ENCODE assay signal across 8 cellular contexts in the genomic region with DNA sequence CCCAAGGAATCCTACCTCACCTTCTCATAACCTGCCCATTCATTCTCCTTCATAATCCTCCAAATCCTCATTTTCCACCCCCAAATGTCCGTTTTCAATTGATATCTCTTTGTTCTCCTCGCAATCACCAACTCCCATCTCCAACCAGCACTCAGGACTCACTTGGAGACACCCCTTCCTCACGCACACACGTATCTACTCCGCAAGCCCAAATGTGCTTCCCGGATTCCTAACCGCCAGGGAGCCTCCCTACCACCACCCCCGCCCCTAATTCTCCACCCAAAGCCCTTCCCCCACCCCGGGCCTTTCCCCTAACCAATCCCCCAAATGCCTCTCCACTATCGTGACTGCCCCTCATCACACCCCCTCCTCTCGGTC. TPM values are rescaled to one million over a fixed set of nuclear protein-coding genes. Genes with fewer than 3 reads are reported as not detected.
DNase-seq lines count a peak whose midpoint lies in the region; ATAC-seq and TF ChIP-seq lines count a peak whose summit lies in the region.

No MANE protein-coding gene starts in this region.

- H3K27me3 ChIP-seq in PC-9 (ENCODE audit: insufficient read depth, low read depth) (no peaks in the 10 kb centered on the region), esophagus muscularis mucosa (no peaks in the 10 kb centered on the region), parathyroid adenoma (ENCODE audit: control insufficient read depth, insufficient read depth, low read length) (no peaks in the 10 kb centered on the region)

- DNase-seq in PC-9 = no peak
- DNase-seq in esophagus muscularis mucosa (ENCODE audit: extremely low spot score) = no peak
- DNase-seq in NCI-H510A treated with DMSO at 0.1 percent for 48 hours (lab: John Stamatoyannopoulos, UW) = no peak

- peak; percentile 12 for ATAC-seq in GM18907 (IDR thresholded peaks at IDR 0.05; ENCODE audit: unreplicated experiment)
- ATAC-seq in HG02798 (IDR thresholded peaks at IDR 0.05; ENCODE audit: poor library complexity, unreplicated experiment) = no peak
- ATAC-seq in GM18870 (IDR thresholded peaks at IDR 0.05; ENCODE audit: unreplicated experiment) = no peak
- ATAC-seq in HG02623 (IDR thresholded peaks at IDR 0.05; ENCODE audit: unreplicated experiment) = no peak

- H2AFZ ChIP-seq in PC-9 (peak overlapping the region; percentile 82), parathyroid adenoma (peak overlapping the region; percentile 99)

- under 1% methylated on average over 11 of the region's 11 CpGs for WGBS in esophagus muscularis mucosa

- intact Hi-C loops in PC-9 (cut with micrococcal nuclease; ENCODE audit: unreplicated experiment) (loop anchor here (1.0 to 2.0 kb wide), 2 partner anchors 14 to 44 kb away; no protein-coding TSS in a partner anchor), esophagus muscularis mucosa (cut with DNase I) (loop anchor here (2.0 kb wide), 1 partner anchor 44 kb away; no protein-coding TSS in a partner anchor)

- TF ChIP-seq EP300 in esophagus muscularis mucosa (IDR thresholded peaks at IDR 0.05) = no peak

- no peak for TF ChIP-seq CTCF in PC-9 (conservative IDR thresholded peaks at IDR 0.05)
- TF ChIP-seq CTCF in esophagus muscularis mucosa (IDR thresholded peaks at IDR 0.05) = no peak
- no peak for TF ChIP-seq CTCF in parathyroid adenoma (IDR thresholded peaks at IDR 0.05)

- H3K9me3 ChIP-seq in PC-9 (ENCODE audit: insufficient read depth, low read depth) (no peaks in the 10 kb centered on the region), esophagus muscularis mucosa (no peaks in the 10 kb centered on the region), parathyroid adenoma (ENCODE audit: control insufficient read depth, low read length) (no peaks in the 10 kb centered on the region)

- H3K9me2 ChIP-seq in PC-9 (ENCODE audit: insufficient read depth) = no peaks in the 10 kb centered on the region

- CTCF ChIA-PET in PC-9 (lab: Charles Lee) = interaction anchor here (0.7 to 1.1 kb wide), 2 partner anchors 44 to 91 kb away, joined by 3 to 10 read pairs; no protein-coding TSS in a partner anchor

- TF ChIP-seq POLR2A in esophagus muscularis mucosa (IDR thresholded peaks at IDR 0.05; ENCODE audit: low read depth) = no peak

- H3K4me1 ChIP-seq in PC-9 (replicated peaks; ENCODE audit: insufficient read depth) = peaks cover 17% of the 10 kb centered on the region
- H3K4me1 ChIP-seq in esophagus muscularis mucosa = peaks cover 45 to 75% (median 68%) of the 10 kb centered on the region in 4 donors
- H3K4me1 ChIP-seq in parathyroid adenoma = peaks cover 9% of the 10 kb centered on the region

- no peaks in the 10 kb centered on the region for H3F3A ChIP-seq in PC-9 (ENCODE audit: insufficient read depth, low read depth)

- BruUV-seq in PC-9 (replicated peaks; lab: Mats Ljungman, UMichigan) = no TSS peak

- peak overlapping the region; percentile 63 for H3K27ac ChIP-seq in PC-9
- peak overlapping the region; percentile 93 to 99 (median 96) for H3K27ac ChIP-seq in esophagus muscularis mucosa (replicated peaks in 1 of 4)
- H3K27ac ChIP-seq in parathyroid adenoma = peak overlapping the region; percentile 96

- H3K36me3 ChIP-seq in PC-9 (ENCODE audit: low read depth) = no peaks in the 10 kb centered on the region
- peaks cover 0 to 14% (median 5%) of the 10 kb centered on the region in 4 donors for H3K36me3 ChIP-seq in esophagus muscularis mucosa
- H3K36me3 ChIP-seq in parathyroid adenoma (ENCODE audit: control insufficient read depth, insufficient read depth, low read length) = no peaks in the 10 kb centered on the region

- H3K4me3 ChIP-seq in PC-9 = peak overlapping the region; percentile 90
- peak overlapping the region; percentile 78 to 95 (median 85) for H3K4me3 ChIP-seq in esophagus muscularis mucosa
- H3K4me3 ChIP-seq in parathyroid adenoma (ENCODE audit: low read depth, low read length) = peak overlapping the region; percentile 98

- POLR2A ChIA-PET in PC-9 (lab: Charles Lee; ENCODE audit: unreplicated experiment) = interaction anchor here (0.6 to 1.0 kb wide), 4 partner anchors 14 to 342 kb away, joined by 3 to 6 read pairs (median 4); no protein-coding TSS in a partner anchor

- H4K20me1 ChIP-seq in PC-9 (ENCODE audit: insufficient read depth) = peaks cover 3% of the 10 kb centered on the region

- peak overlapping the region; percentile 88 for H3K9ac ChIP-seq in parathyroid adenoma

- H3K4me2 ChIP-seq in PC-9 (peak overlapping the region; percentile 94), parathyroid adenoma (ENCODE audit: low read length) (peak overlapping the region; percentile 99)

- H3K79me2 ChIP-seq in PC-9 (ENCODE audit: low read depth) = peaks cover 73% of the 10 kb centered on the region
- peaks cover 42% of the 10 kb centered on the region for H3K79me2 ChIP-seq in parathyroid adenoma

RNA-seq across cellular contexts. Expression of a gene that starts 0.3 kb away (rescaled TPM):
- total RNA-seq in PC-9 (2021) (37.4 and 45.9 TPM in 2 replicates), esophagus muscularis mucosa (100 to 1,000 TPM in 2 of 4 donors, 10 to 100 TPM in 2; 90.7 to 115 (median 104) TPM)

RNA-seq across cellular contexts. Expression of a gene that starts 0.6 kb away (rescaled TPM):
- 45.4 and 48.0 TPM in 2 replicates for total RNA-seq in PC-9 (2021)
- 10 to 100 TPM; 42.4 to 59.2 (median 49.1) TPM for total RNA-seq in esophagus muscularis mucosa
